8 cellular contexts compared by ENCODE assay signal in genomic region chr2:47783491-47784330, GRCh38. TPM values are rescaled to one million over a fixed set of nuclear protein-coding genes. Genes with fewer than 3 reads are reported as not detected.
DNase-seq lines count a peak whose midpoint lies in the region; ATAC-seq and TF ChIP-seq lines count a peak whose summit lies in the region.

No MANE protein-coding gene starts in this region.

- H3K9ac ChIP-seq in GM23248, result peak overlapping the region; percentile 90
- H3K9ac ChIP-seq in Karpas-422 (ENCODE audit: low read length), result peak overlapping the region; percentile 97

- H3K4me3 ChIP-seq in DOHH2 (ENCODE audit: low read length), result peak overlapping the region; percentile 100
- H3K4me3 ChIP-seq in GM23248, result peak overlapping the region; percentile 89
- peak overlapping the region; percentile 92 for H3K4me3 ChIP-seq in Karpas-422 (ENCODE audit: low read length)
- peak overlapping the region; percentile 76 for H3K4me3 ChIP-seq in SJSA1
- peak overlapping the region; percentile 54 to 93 for H3K4me3 ChIP-seq in gastroesophageal sphincter

- H3K27ac ChIP-seq in DOHH2 (ENCODE audit: low read depth, low read length) (peak overlapping the region; percentile 91), GM23248 (peak overlapping the region; percentile 86), Karpas-422 (ENCODE audit: low read length) (peak overlapping the region; percentile 87), SJSA1 (peak overlapping the region; percentile 75), gastroesophageal sphincter (peak overlapping the region; percentile 54 to 96 (median 94)), temporal lobe (ENCODE audit: low read depth, low read length) (peak overlapping the region; percentile 87)

- in situ Hi-C loops in GM23248 (cut with MboI), result no loop called here

- TF ChIP-seq CTCF in DOHH2 (IDR thresholded peaks at IDR 0.05; ENCODE audit: low read depth, low read length, poor library complexity, severe bottlenecking), result no peak
- TF ChIP-seq CTCF in gastroesophageal sphincter (IDR thresholded peaks at IDR 0.05), result no peak
- TF ChIP-seq CTCF in omental fat pad (IDR thresholded peaks at IDR 0.05), result no peak

- H3K4me2 ChIP-seq in DOHH2 (ENCODE audit: low read length) (peak overlapping the region; percentile 97), GM23248 (ENCODE audit: unreplicated experiment) (peak overlapping the region; percentile 66), Karpas-422 (ENCODE audit: low read depth, low read length, poor library complexity, severe bottlenecking) (peak overlapping the region; percentile 64)

- H3K9me3 ChIP-seq in DOHH2 (ENCODE audit: control insufficient read depth, insufficient read depth, low read length), result no peaks in the 10 kb centered on the region
- H3K9me3 ChIP-seq in GM23248 (ENCODE audit: low read depth), result no peaks in the 10 kb centered on the region
- H3K9me3 ChIP-seq in Karpas-422 (ENCODE audit: low read length), result no peaks in the 10 kb centered on the region
- H3K9me3 ChIP-seq in SJSA1 (replicated peaks), result no peaks in the 10 kb centered on the region; the same call in 1 of the 2 replicates
- no peaks in the 10 kb centered on the region for H3K9me3 ChIP-seq in gastroesophageal sphincter

- H4K20me1 ChIP-seq in DOHH2 (ENCODE audit: control insufficient read depth, insufficient read depth, low read depth, low read length) (peaks cover 36% of the 10 kb centered on the region), GM23248 (ENCODE audit: insufficient read depth) (no peaks in the 10 kb centered on the region), Karpas-422 (ENCODE audit: insufficient read depth, low read depth, low read length) (peaks cover 31% of the 10 kb centered on the region)

- H3K36me3 ChIP-seq in DOHH2 (ENCODE audit: control insufficient read depth, low read length) (peaks cover 47% of the 10 kb centered on the region), GM23248 (ENCODE audit: low read depth) (no peaks in the 10 kb centered on the region; the same call in 1 of the 2 replicates), Karpas-422 (ENCODE audit: insufficient read depth, low read length) (peaks cover 27% of the 10 kb centered on the region), SJSA1 (peaks cover 29% of the 10 kb centered on the region), gastroesophageal sphincter (no peaks in the 10 kb centered on the region)

- ATAC-seq in gastroesophageal sphincter (peak; percentile 29), omental fat pad (ENCODE audit: low FRiP score) (peak; percentile 52)

- no peak for TF ChIP-seq POLR2A in gastroesophageal sphincter (IDR thresholded peaks at IDR 0.05)

- 1% methylated on average over 27 to 70 of the region's 71 CpGs for WGBS in GM23248 (ENCODE audit: low coverage in 1 of 2, low lambda C conversion rate in 2 of 2, missing lambda C conversion rate in 2 of 2), 2 experiments
- 1 to 3% methylated on average over 13 to 38 of the region's 71 CpGs for WGBS in gastroesophageal sphincter (ENCODE audit: low coverage in 1 of 2), 2 donors

- DNase-seq in GM23248, result peak; percentile 82
- peak; percentile 88 for DNase-seq in Karpas-422
- peak; percentile 68 to 73 for DNase-seq in SJSA1 (ENCODE audit: low read depth in 1 of 2, low spot score in 2 of 2)
- peak; percentile 69 for DNase-seq in activated naive CD4-positive, alpha-beta T cell treated with Interleukin-2 at 50 U/mL for 16 hours
- peak; percentile 29 for DNase-seq in omental fat pad (ENCODE audit: low spot score)

- H3K4me1 ChIP-seq in DOHH2 (ENCODE audit: control insufficient read depth, low read length) (peaks cover 53% of the 10 kb centered on the region), GM23248 (ENCODE audit: insufficient read depth) (peaks cover 9% of the 10 kb centered on the region; the same call in 1 of the 2 replicates), Karpas-422 (ENCODE audit: low read length) (peaks cover 56% of the 10 kb centered on the region), SJSA1 (replicated peaks) (peaks cover 9% of the 10 kb centered on the region), gastroesophageal sphincter (peaks cover 0 to 36% (median 5%) of the 10 kb centered on the region in 3 donors)

- H3K79me2 ChIP-seq in DOHH2 (ENCODE audit: control insufficient read depth, low read length) (peaks cover 72% of the 10 kb centered on the region), GM23248 (ENCODE audit: insufficient read depth) (peaks cover 48% of the 10 kb centered on the region), Karpas-422 (ENCODE audit: low read length) (peaks cover 55% of the 10 kb centered on the region)

- H2AFZ ChIP-seq in GM23248 (peak overlapping the region; percentile 80), Karpas-422 (ENCODE audit: low read length) (no peak overlapping the region)

- no peak for TF ChIP-seq EP300 in gastroesophageal sphincter (IDR thresholded peaks at IDR 0.05)

- no peaks in the 10 kb centered on the region for H3K9me2 ChIP-seq in DOHH2 (replicated peaks; ENCODE audit: control insufficient read depth, low read length)
- H3K9me2 ChIP-seq in GM23248 (ENCODE audit: insufficient read depth), result no peaks in the 10 kb centered on the region
- H3K9me2 ChIP-seq in Karpas-422 (replicated peaks; ENCODE audit: insufficient read depth, low read length), result no peaks in the 10 kb centered on the region

- H3K27me3 ChIP-seq in DOHH2 (ENCODE audit: control insufficient read depth, low read length), result no peaks in the 10 kb centered on the region
- H3K27me3 ChIP-seq in GM23248 (replicated peaks; ENCODE audit: insufficient read depth), result no peaks in the 10 kb centered on the region
- no peaks in the 10 kb centered on the region for H3K27me3 ChIP-seq in Karpas-422 (ENCODE audit: low read length)
- H3K27me3 ChIP-seq in SJSA1 (replicated peaks), result no peaks in the 10 kb centered on the region
- no peaks in the 10 kb centered on the region for H3K27me3 ChIP-seq in gastroesophageal sphincter

- H3F3A ChIP-seq in DOHH2 (ENCODE audit: control insufficient read depth, insufficient read depth), result peaks cover 14% of the 10 kb centered on the region
- H3F3A ChIP-seq in GM23248 (ENCODE audit: insufficient read depth), result peaks cover 9% of the 10 kb centered on the region; the same call in 1 of the 2 replicates

RNA-seq across cellular contexts. Expression of gene MSH6, which starts 0.8 kb away (rescaled TPM):
- 44.9 and 57.8 TPM in 2 replicates for total RNA-seq in GM23248 (2014; rRNA removed; shearing (Covaris generic))
- 35.1 and 43.3 TPM in 2 replicates for polyA plus RNA-seq in GM23248 (2016; fragmentation: Nextera tagmentation; extraction: Ambion mirVana)
- total RNA-seq in Karpas-422 (2014; rRNA removed; shearing (Covaris generic); ENCODE audit: low replicate concordance), result 82.9 and 124 TPM in 2 replicates
- total RNA-seq in SJSA1 (2014; rRNA removed; shearing (Covaris generic)), result 70.4 and 99.1 TPM in 2 replicates
- total RNA-seq in gastroesophageal sphincter (10 to 100 TPM; 31.1 to 57.0 (median 48.1) TPM), omental fat pad (10 to 100 TPM; 26.9 to 36.4 (median 29.4) TPM), temporal lobe (44.7 TPM)

Comparison
In these comparisons a context has a peak if more than half of its experiments do, and no peak if none do; other contexts are left out.
1. Peak in every context shown above with its lines: DNase-seq, ATAC-seq, H3K4me3 ChIP-seq and H3K27ac ChIP-seq.
2. DNase-seq: peak in every context shown above with its lines; median percentile 88 in Karpas-422; 82 in GM23248; 70 in SJSA1; 69 in activated naive CD4-positive, alpha-beta T cell treated with Interleukin-2 at 50 U/mL for 16 hours; 29 in omental fat pad.